Comparison of ENCODE assay signal across 22 cellular contexts in genomic region chr11:74677131-74677530, GRCh38. TPM values are rescaled to one million over a fixed set of nuclear protein-coding genes. Genes with fewer than 3 reads are reported as not detected.
DNase-seq lines count a peak whose midpoint lies in the region; ATAC-seq and TF ChIP-seq lines count a peak whose summit lies in the region.
"Had no signal": no experiment of that assay in that cellular context is flagged by ENCODE, and none has a peak within 500 bp of the region (broad histone marks: within the 10 kb centered on the region; RNA-seq: fewer than 3 reads in every experiment).

No MANE protein-coding gene starts in this region.

- peaks cover 4% of the 10 kb centered on the region for H3K36me3 Mint-ChIP-seq in neural crest cell (ENCODE audit: low read depth)
- H3K36me3 Mint-ChIP-seq in type B pancreatic cell, result no peaks in the 10 kb centered on the region
- H3K36me3 Mint-ChIP-seq: activated naive CD8-positive, alpha-beta T cell treated with anti-CD3 and anti-CD28 coated beads, Interleukin-2, amount 10 ng/mL, durations not matched to agents 7 days and 5 days; stimulated activated memory B cell treated with anti-CD40 and anti-IgM and Interleukin-4, amounts not matched to agents 10 μg/mL and 1 μg/mL and 100 μg/mL, for 72 hours had no signal

- intact Hi-C loops in left ventricle myocardium inferior (cut with micrococcal nuclease) (no loop called here), left ventricle myocardium superior (cut with micrococcal nuclease) (no loop called here)

- TF ChIP-seq CTCF in left ventricle myocardium inferior (IDR thresholded peaks at IDR 0.05; ENCODE audit: borderline replicate concordance), result no peak
- no peak for TF ChIP-seq CTCF in neural crest cell (conservative IDR thresholded peaks at IDR 0.05)
- no peak for TF ChIP-seq CTCF in type B pancreatic cell (conservative IDR thresholded peaks at IDR 0.05)

- no peaks in the 10 kb centered on the region for H3K36me3 ChIP-seq in left ventricle myocardium inferior

- no peak overlapping the region for H3K4me3 ChIP-seq in left ventricle myocardium inferior
- H3K4me3 ChIP-seq: skin epidermis had no signal

- H3K27me3 Mint-ChIP-seq in neural crest cell (ENCODE audit: low read depth) (no peaks in the 10 kb centered on the region), type B pancreatic cell (no peaks in the 10 kb centered on the region)
- H3K27me3 Mint-ChIP-seq: activated naive CD8-positive, alpha-beta T cell treated with anti-CD3 and anti-CD28 coated beads, Interleukin-2, amount 10 ng/mL, durations not matched to agents 7 days and 5 days had no signal

- no peak overlapping the region for H3K4me3 Mint-ChIP-seq in neural crest cell
- no peak overlapping the region for H3K4me3 Mint-ChIP-seq in type B pancreatic cell
- H3K4me3 Mint-ChIP-seq: activated naive CD8-positive, alpha-beta T cell treated with anti-CD3 and anti-CD28 coated beads, Interleukin-2, amount 10 ng/mL, durations not matched to agents 7 days and 5 days; central memory CD8-positive, alpha-beta T cell; HFFc6; stimulated activated memory B cell treated with anti-CD40 and anti-IgM and Interleukin-4, amounts not matched to agents 10 μg/mL and 1 μg/mL and 100 μg/mL, for 72 hours had no signal

- H3K27ac Mint-ChIP-seq in neural crest cell (ENCODE audit: unreplicated experiment) (peak overlapping the region; percentile 57), type B pancreatic cell (no peak overlapping the region)
- H3K27ac Mint-ChIP-seq: activated naive CD8-positive, alpha-beta T cell treated with anti-CD3 and anti-CD28 coated beads, Interleukin-2, amount 10 ng/mL, durations not matched to agents 7 days and 5 days; HFFc6; stimulated activated memory B cell treated with anti-CD40 and anti-IgM and Interleukin-4, amounts not matched to agents 10 μg/mL and 1 μg/mL and 100 μg/mL, for 72 hours had no signal

- no peaks in the 10 kb centered on the region for H3K9me3 ChIP-seq in left ventricle myocardium inferior (replicated peaks)

- peaks cover 37% of the 10 kb centered on the region for H3K4me1 ChIP-seq in left ventricle myocardium inferior

- H3K9me3 Mint-ChIP-seq in neural crest cell (no peaks in the 10 kb centered on the region), type B pancreatic cell (peaks cover 4% of the 10 kb centered on the region)
- H3K9me3 Mint-ChIP-seq: activated naive CD8-positive, alpha-beta T cell treated with anti-CD3 and anti-CD28 coated beads, Interleukin-2, amount 10 ng/mL, durations not matched to agents 7 days and 5 days; central memory CD8-positive, alpha-beta T cell; HFFc6; stimulated activated memory B cell treated with anti-CD40 and anti-IgM and Interleukin-4, amounts not matched to agents 10 μg/mL and 1 μg/mL and 100 μg/mL, for 72 hours had no signal

- ATAC-seq in left ventricle myocardium superior, result no peak
- ATAC-seq: stimulated activated memory B cell treated with anti-CD40 and anti-IgM and Interleukin-4, amounts not matched to agents 10 μg/mL and 1 μg/mL and 100 μg/mL, for 72 hours had no signal

- no peaks in the 10 kb centered on the region for H3K4me1 Mint-ChIP-seq in neural crest cell
- H3K4me1 Mint-ChIP-seq in type B pancreatic cell (ENCODE audit: unreplicated experiment), result no peaks in the 10 kb centered on the region
- H3K4me1 Mint-ChIP-seq: central memory CD8-positive, alpha-beta T cell; stimulated activated memory B cell treated with anti-CD40 and anti-IgM and Interleukin-4, amounts not matched to agents 10 μg/mL and 1 μg/mL and 100 μg/mL, for 72 hours had no signal

- H3K27me3 ChIP-seq in left ventricle myocardium inferior (ENCODE audit: low read depth), result no peaks in the 10 kb centered on the region

- DNase-seq in left ventricle myocardium inferior (no peak), left ventricle myocardium superior (no peak), ecto neural progenitor cell (ENCODE audit: low spot score) (peak; percentile 30), neural crest cell (ENCODE audit: low read depth, low spot score) (no peak), type B pancreatic cell (ENCODE audit: extremely low spot score, unreplicated experiment) (peak; percentile 39), NCI-H524 treated with DMSO at 0.1 percent for 48 hours (lab: John Stamatoyannopoulos, UW) (no peak), GM19240 (ENCODE audit: insufficient read length, low spot score) (no peak)
- no peak for DNase-seq in stimulated activated CD4-positive, alpha-beta T cell treated with anti-CD3 and anti-CD28 coated beads, Interleukin-1b, Interleukin-23, amount 100 ng/mL, for 48 hours
- DNase-seq: activated naive CD8-positive, alpha-beta T cell treated with anti-CD3 and anti-CD28 coated beads, Interleukin-2, amount 10 ng/mL, durations not matched to agents 7 days and 5 days; EL; HFFc6; NCI-H2081; stimulated activated CD4-positive, alpha-beta T cell treated with anti-CD3 and anti-CD28 coated beads, Interleukin-2, amount 100 ng/mL, for 48 hours; T-helper 9 cell had no signal

- H3K27ac ChIP-seq in left ventricle myocardium inferior (replicated peaks), result peak overlapping the region; percentile 60
- H3K27ac ChIP-seq: C4-2B, skin epidermis had no signal

RNA-seq across cellular contexts. Expression of gene CHRDL2, which starts 54.1 kb away (rescaled TPM):
- total RNA-seq in left ventricle myocardium inferior (6.5 TPM), left ventricle myocardium superior (3.9 TPM), neural crest cell (0.35 and 0.55 TPM in 2 replicates), type B pancreatic cell (ENCODE audit: low replicate concordance) (1.4 TPM in 1 of 2 replicates, not detected in the other)
- total RNA-seq: activated naive CD8-positive, alpha-beta T cell treated with anti-CD3 and anti-CD28 coated beads, Interleukin-2, amount 10 ng/mL, durations not matched to agents 7 days and 5 days; HFFc6; MCF 10A; mononuclear cell; OCI-LY7; pulmonary artery endothelial cell had no signal

Comparison
In these comparisons a context has a peak if more than half of its experiments do, and no peak if none do; other contexts are left out.
1. DNase-seq: peak in ecto neural progenitor cell (single experiment) and type B pancreatic cell (single experiment); none in left ventricle myocardium inferior (single experiment), left ventricle myocardium superior (single experiment), neural crest cell (single experiment), NCI-H524 treated with DMSO at 0.1 percent for 48 hours (single experiment), GM19240 (single experiment) and stimulated activated CD4-positive, alpha-beta T cell treated with anti-CD3 and anti-CD28 coated beads, Interleukin-1b, Interleukin-23, amount 100 ng/mL, for 48 hours (single experiment).